Comparison of ENCODE assay signal across 8 cellular contexts in the genomic region with DNA sequence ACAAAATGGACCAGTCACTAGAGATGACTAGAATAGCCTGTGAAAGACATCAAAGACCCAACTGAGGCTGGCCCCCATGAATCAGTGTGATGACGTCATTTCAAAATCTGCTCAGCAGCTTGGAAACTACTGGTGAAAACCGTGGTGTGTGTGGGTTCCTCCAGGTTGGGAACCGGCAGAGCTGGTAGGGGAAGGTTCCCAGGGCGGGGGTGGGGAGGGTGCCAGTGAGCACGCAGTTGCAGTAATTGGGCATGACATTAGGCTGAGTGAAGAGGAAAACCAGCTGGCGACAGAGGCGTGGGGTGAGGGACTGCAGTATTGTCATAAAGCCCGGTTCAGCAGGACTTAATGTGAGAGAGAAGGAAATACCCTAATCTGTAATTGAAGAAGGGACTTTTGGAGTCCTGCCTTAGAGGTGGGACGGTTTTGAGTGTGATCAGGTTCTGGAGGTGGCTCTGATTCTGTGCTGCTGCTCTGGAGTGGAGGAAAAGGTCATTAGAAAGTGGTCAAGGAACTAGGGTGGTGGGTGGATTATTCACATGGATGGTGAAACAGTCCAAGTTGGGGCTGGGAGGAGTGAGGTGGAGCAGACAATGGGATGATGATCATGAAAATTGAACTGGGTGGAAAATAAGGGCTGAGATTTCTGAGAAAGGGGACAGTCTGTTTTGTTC. TPM values are rescaled to one million over a fixed set of nuclear protein-coding genes. Genes with fewer than 3 reads are reported as not detected.
DNase-seq lines count a peak whose midpoint lies in the region; ATAC-seq and TF ChIP-seq lines count a peak whose summit lies in the region.

No MANE protein-coding gene starts in this region.

- no peaks in the 10 kb centered on the region for H3K9me3 Mint-ChIP-seq in IgD-negative memory B cell

- DNase-seq in ELF-1 (ENCODE audit: low read depth, low spot score) (peak; percentile 39), T47D (ENCODE audit: low read depth in 1 of 2, low spot score in 1 of 2) (peak; percentile 29 to 70), body of pancreas (no peak), NCI-H146 (lab: John Stamatoyannopoulos, UW) (no peak), D341Med (ENCODE audit: low spot score) (no peak)

- intact Hi-C loops in body of pancreas (cut with DNase I): loop anchor here (5.0 kb wide), 1 partner anchor 391 kb away; no protein-coding TSS in a partner anchor

- H3K4me2 ChIP-seq in parathyroid adenoma (ENCODE audit: low read length): no peak overlapping the region

- H3K36me3 ChIP-seq in parathyroid adenoma (ENCODE audit: control insufficient read depth, insufficient read depth, low read length) (no peaks in the 10 kb centered on the region), body of pancreas (replicated peaks in 1 of 2; ENCODE audit: insufficient read depth in 1 of 2, low read depth in 2 of 2) (no peaks in the 10 kb centered on the region)

- no peak overlapping the region for H3K9ac ChIP-seq in parathyroid adenoma

- H3K27me3 ChIP-seq in parathyroid adenoma (ENCODE audit: control insufficient read depth, insufficient read depth, low read length) (no peaks in the 10 kb centered on the region), body of pancreas (no peaks in the 10 kb centered on the region)

- H3K4me3 ChIP-seq in parathyroid adenoma (ENCODE audit: low read depth, low read length): no peak overlapping the region
- no peak overlapping the region for H3K4me3 ChIP-seq in body of pancreas

- H3K36me3 Mint-ChIP-seq in IgD-negative memory B cell: no peaks in the 10 kb centered on the region

- H2AFZ ChIP-seq in parathyroid adenoma: no peak overlapping the region

- H3K9me3 ChIP-seq in parathyroid adenoma (ENCODE audit: control insufficient read depth, low read length): no peaks in the 10 kb centered on the region
- H3K9me3 ChIP-seq in body of pancreas: no peaks in the 10 kb centered on the region

- peak; percentile 50 for ATAC-seq in GM21390 (IDR thresholded peaks at IDR 0.05; ENCODE audit: unreplicated experiment)
- no peak for ATAC-seq in body of pancreas

- peaks cover 21 to 34% (median 22%) of the 10 kb centered on the region in 3 donors for H3K4me1 Mint-ChIP-seq in IgD-negative memory B cell

- H3K27ac ChIP-seq in parathyroid adenoma (peak overlapping the region; percentile 55), body of pancreas (no peak overlapping the region)

- no peak for TF ChIP-seq CTCF in parathyroid adenoma (IDR thresholded peaks at IDR 0.05)
- no peak for TF ChIP-seq CTCF in body of pancreas (IDR thresholded peaks at IDR 0.05)

- H3K79me2 ChIP-seq in parathyroid adenoma: peaks cover 3% of the 10 kb centered on the region

- H3K27me3 Mint-ChIP-seq in IgD-negative memory B cell: no peaks in the 10 kb centered on the region

- 39 to 40% methylated on average over 9 of the region's 9 CpGs for WGBS in body of pancreas, 2 donors

- TF ChIP-seq POLR2A in body of pancreas (IDR thresholded peaks at IDR 0.05): no peak

- H3K4me1 ChIP-seq in parathyroid adenoma (peaks cover 4% of the 10 kb centered on the region), body of pancreas (no peaks in the 10 kb centered on the region)

- in situ Hi-C loops in T47D (cut with HindIII; ENCODE audit: low pct_unique_long_range_greater_than_20kb, low sequenced_read_pairs): no loop called here

- peak overlapping the region in 3 of 4 donors; percentile 20 to 51 (median 21) for H3K4me3 Mint-ChIP-seq in IgD-negative memory B cell

- peak overlapping the region; percentile 81 to 97 (median 95) for H3K27ac Mint-ChIP-seq in IgD-negative memory B cell

RNA-seq across cellular contexts. Expression of a gene that starts 52.0 kb away (rescaled TPM):
- 1.9 TPM for polyA plus RNA-seq in IgD-negative memory B cell
- total RNA-seq in body of pancreas: 10 to 100 TPM; 13.0 to 19.1 TPM

Comparison
In these comparisons a context has a peak if more than half of its experiments do, and no peak if none do; other contexts are left out.
1. DNase-seq: peak in ELF-1 (single experiment) and T47D (2 of 2); none in body of pancreas (0 of 4), NCI-H146 (single experiment) and D341Med (single experiment).